ENCODE assay signal across 8 cellular contexts in the genomic region with DNA sequence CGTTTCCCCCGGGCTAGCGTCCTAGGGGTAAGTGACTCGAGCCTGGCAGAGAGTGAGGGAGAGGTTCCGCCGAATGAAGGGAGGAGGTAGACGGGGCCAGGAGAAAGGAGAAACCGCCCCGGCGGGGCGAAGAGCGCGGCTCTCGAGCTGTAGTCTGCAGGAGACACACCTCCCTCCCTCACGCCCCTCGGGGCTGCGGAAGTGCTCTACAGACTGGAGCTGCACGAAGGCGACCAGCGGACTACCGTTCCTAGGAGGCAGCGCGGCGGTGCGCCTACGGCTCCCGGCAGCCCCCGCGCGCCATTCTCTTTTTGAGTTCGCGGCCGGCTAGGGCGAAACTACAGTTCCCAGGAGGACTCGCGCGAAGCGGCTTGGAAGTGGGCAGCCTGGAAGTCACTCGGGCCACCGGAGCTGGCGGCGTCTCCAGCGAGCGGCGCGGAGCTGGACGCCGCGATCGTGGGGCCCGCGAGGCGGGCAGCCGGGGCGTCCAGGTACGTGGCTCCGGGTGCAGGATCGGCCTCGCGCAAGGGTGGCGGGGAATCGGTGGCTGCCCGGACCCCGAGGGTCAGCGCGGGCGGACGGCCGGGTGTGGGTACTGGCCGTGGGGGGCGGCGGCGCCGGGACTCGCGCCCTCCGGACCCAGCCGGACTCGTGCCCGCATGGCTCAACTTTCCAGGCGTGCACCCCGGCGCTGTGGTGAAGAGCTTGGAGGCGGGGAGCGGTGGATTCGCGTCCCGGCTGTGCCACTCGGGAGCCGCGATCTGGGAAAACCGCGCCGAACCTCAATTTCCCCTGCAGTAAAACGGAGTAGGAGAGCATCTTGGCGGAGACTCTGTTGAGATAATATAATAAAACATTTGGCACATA. TPM values are rescaled to one million over a fixed set of nuclear protein-coding genes. Genes with fewer than 3 reads are reported as not detected.
DNase-seq lines count a peak whose midpoint lies in the region; TF ChIP-seq lines count a peak whose summit lies in the region.

A gene with protein sequence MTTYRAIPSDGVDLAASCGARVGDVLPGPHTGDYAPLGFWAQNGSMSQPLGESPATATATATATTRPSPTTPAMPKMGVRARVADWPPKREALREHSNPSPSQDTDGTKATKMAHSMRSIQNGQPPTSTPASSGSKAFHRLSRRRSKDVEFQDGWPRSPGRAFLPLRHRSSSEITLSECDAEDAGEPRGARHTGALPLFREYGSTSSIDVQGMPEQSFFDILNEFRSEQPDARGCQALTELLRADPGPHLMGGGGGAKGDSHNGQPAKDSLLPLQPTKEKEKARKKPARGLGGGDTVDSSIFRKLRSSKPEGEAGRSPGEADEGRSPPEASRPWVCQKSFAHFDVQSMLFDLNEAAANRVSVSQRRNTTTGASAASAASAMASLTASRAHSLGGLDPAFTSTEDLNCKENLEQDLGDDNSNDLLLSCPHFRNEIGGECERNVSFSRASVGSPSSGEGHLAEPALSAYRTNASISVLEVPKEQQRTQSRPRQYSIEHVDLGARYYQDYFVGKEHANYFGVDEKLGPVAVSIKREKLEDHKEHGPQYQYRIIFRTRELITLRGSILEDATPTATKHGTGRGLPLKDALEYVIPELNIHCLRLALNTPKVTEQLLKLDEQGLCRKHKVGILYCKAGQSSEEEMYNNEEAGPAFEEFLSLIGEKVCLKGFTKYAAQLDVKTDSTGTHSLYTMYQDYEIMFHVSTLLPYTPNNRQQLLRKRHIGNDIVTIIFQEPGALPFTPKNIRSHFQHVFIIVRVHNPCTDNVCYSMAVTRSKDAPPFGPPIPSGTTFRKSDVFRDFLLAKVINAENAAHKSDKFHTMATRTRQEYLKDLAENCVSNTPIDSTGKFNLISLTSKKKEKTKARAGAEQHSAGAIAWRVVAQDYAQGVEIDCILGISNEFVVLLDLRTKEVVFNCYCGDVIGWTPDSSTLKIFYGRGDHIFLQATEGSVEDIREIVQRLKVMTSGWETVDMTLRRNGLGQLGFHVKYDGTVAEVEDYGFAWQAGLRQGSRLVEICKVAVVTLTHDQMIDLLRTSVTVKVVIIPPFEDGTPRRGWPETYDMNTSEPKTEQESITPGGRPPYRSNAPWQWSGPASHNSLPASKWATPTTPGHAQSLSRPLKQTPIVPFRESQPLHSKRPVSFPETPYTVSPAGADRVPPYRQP (N-terminal part only) (plus strand): TSS at position 341 of the 867 bp plus-strand sequence. CDS start 174,358 bp downstream, outside the sequence.

- H3K4me2 ChIP-seq in neural cell (ENCODE audit: low read length): peak within 1 kb of the TSS; percentile 71

- no peaks in the 10 kb centered on the region for H3K9me2 ChIP-seq in neural cell (ENCODE audit: insufficient read depth, low read length)

- no peaks in the 10 kb centered on the region for H3F3A ChIP-seq in neural cell (ENCODE audit: insufficient read depth, low read length, poor library complexity, severe bottlenecking)

- H3K79me2 ChIP-seq in neural cell (replicated peaks; ENCODE audit: insufficient read depth, low read length): peaks cover 12% of the 10 kb centered on the region

- H3K27ac ChIP-seq in neural cell (ENCODE audit: low read length) (peak within 1 kb of the TSS; percentile 97), stomach smooth muscle (ENCODE audit: low read length) (no peak within 1 kb of the TSS)

- H3K4me1 ChIP-seq in stomach smooth muscle (ENCODE audit: control insufficient read depth, insufficient read depth, low read length): peaks cover 14% of the 10 kb centered on the region

- peak within 1 kb of the TSS; percentile 94 for H3K9ac ChIP-seq in neural cell (ENCODE audit: low read length)
- peak within 1 kb of the TSS; percentile 64 to 68 for H3K9ac ChIP-seq in stomach smooth muscle (ENCODE audit: low read length in 2 of 2)

- TF ChIP-seq RAD21 in neural cell (conservative IDR thresholded peaks at IDR 0.05): peak; percentile 31

- H3K36me3 ChIP-seq in H7 (replicated peaks; ENCODE audit: control insufficient read depth, insufficient read depth, low read length): no peaks in the 10 kb centered on the region
- H3K36me3 ChIP-seq in neural cell (ENCODE audit: insufficient read depth, low read length): no peaks in the 10 kb centered on the region
- H3K36me3 ChIP-seq in stomach smooth muscle (ENCODE audit: control insufficient read depth in 2 of 2, insufficient read depth in 2 of 2, low read length in 2 of 2): no peaks in the 10 kb centered on the region

- DNase-seq in ELF-1 (ENCODE audit: low read depth, low spot score) (peak; percentile 98), H7 (peak; percentile 96), M059J (ENCODE audit: low read depth) (peak; percentile 97), SHP77 (lab: John Stamatoyannopoulos, UW) (peak; percentile 98 to 99), fibroblast of the conjunctiva (ENCODE audit: low read depth) (peak; percentile 86)
- peak; percentile 97 for DNase-seq in activated effector memory CD4-positive, alpha-beta T cell treated with anti-CD3 and anti-CD28 coated beads, Interleukin-2, amount 50 U/mL, for 16 hours

- no peaks in the 10 kb centered on the region for H3K27me3 ChIP-seq in H7 (ENCODE audit: control insufficient read depth, insufficient read depth, low read length)
- H3K27me3 ChIP-seq in neural cell (ENCODE audit: insufficient read depth, low read depth, low read length): no peaks in the 10 kb centered on the region
- no peaks in the 10 kb centered on the region for H3K27me3 ChIP-seq in stomach smooth muscle (ENCODE audit: control insufficient read depth in 1 of 2, insufficient read depth in 2 of 2, low read length in 2 of 2)

- peak; percentile 52 for TF ChIP-seq CTCF in neural cell (IDR thresholded peaks at IDR 0.05; ENCODE audit: poor library complexity, severe bottlenecking)

- peak; percentile 40 for TF ChIP-seq EP300 in neural cell (conservative IDR thresholded peaks at IDR 0.05; ENCODE audit: poor library complexity, severe bottlenecking)

- H3K4me3 ChIP-seq in H7 (ENCODE audit: insufficient read depth, low read depth, low read length) (peak within 1 kb of the TSS; percentile 85), neural cell (ENCODE audit: low read length) (peak within 1 kb of the TSS; percentile 92), stomach smooth muscle (ENCODE audit: low read length in 2 of 2) (peak within 1 kb of the TSS; percentile 86 to 87)

- peak within 1 kb of the TSS; percentile 80 for H2AFZ ChIP-seq in neural cell (ENCODE audit: low read depth, low read length)

- no peaks in the 10 kb centered on the region for H3K9me3 ChIP-seq in neural cell (ENCODE audit: low read length)
- no peaks in the 10 kb centered on the region for H3K9me3 ChIP-seq in stomach smooth muscle (ENCODE audit: control insufficient read depth in 2 of 2, low read length in 2 of 2)

- no peaks in the 10 kb centered on the region for H4K20me1 ChIP-seq in neural cell (ENCODE audit: insufficient read depth)

TF ChIP-seq in neural cell, 6 proteins besides CTCF, POLR2A, EP300 and RAD21:
- TF ChIP-seq TAF1 (IDR thresholded peaks at IDR 0.05; ENCODE audit: low read depth) (no peak), EZH2 (IDR thresholded peaks at IDR 0.05; ENCODE audit: borderline replicate concordance, insufficient read depth, low read length, poor library complexity, severe bottlenecking) (no peak), MXI1 (conservative IDR thresholded peaks at IDR 0.05; ENCODE audit: poor library complexity, severe bottlenecking) (peak; percentile 75), POLR2AphosphoS5 (IDR thresholded peaks at IDR 0.05) (peak; percentile 84), SMC3 (conservative IDR thresholded peaks at IDR 0.05; ENCODE audit: poor library complexity) (peak; percentile 24), REST (IDR thresholded peaks at IDR 0.05; ENCODE audit: borderline replicate concordance) (peak; percentile 68)

RNA-seq across cellular contexts. Expression of the gene that starts here (rescaled TPM):
- total RNA-seq in H7 (2014; rRNA removed; shearing (Covaris generic)): 13.4 and 20.0 TPM in 2 replicates
- 12.1 and 22.7 TPM in 2 replicates for total RNA-seq in M059J (2014; rRNA removed; shearing (Covaris generic))
- 1.5 and 2.8 TPM in 2 replicates for polyA plus RNA-seq in neural cell
- polyA minus RNA-seq in neural cell: 10.5 and 13.0 TPM in 2 replicates
